ENCODE assay signal across 7 cellular contexts in the genomic region with DNA sequence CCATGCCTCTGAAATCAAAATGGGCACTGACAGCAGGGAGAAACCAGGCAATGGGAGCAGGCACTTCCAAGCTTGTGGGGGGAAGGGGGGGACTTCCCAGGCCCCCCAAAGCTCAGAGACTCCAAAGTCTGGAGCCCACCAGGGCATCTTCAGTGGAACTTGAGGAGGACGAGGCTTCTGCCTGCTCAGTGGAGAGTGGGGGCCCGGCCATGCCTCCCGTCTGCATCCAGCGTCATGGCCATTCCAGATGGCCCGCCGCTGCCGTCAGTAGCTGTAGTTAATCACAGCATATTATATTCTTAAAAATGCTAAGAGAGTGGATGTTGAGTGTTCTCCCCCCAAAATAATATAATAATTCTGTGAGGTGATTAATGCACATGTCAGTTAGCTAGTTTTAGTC.
"Had no signal": no experiment of that assay in that cellular context is flagged by ENCODE, and none has a peak within 500 bp of the region (broad histone marks: within the 10 kb centered on the region; RNA-seq: fewer than 3 reads in every experiment).

No MANE protein-coding gene starts in this region.

- H3K27ac Mint-ChIP-seq: IgD-negative memory B cell had no signal

- H3K4me3 ChIP-seq: K562 had no signal

- H3K27ac ChIP-seq: HL-60 had no signal

- DNase-seq: IMR-90, KBM-7 had no signal

- ATAC-seq: HepG2, K562 had no signal

- FAIRE-seq: HepG2, HTR-8/SVneo, K562 had no signal

- H3K36me3 Mint-ChIP-seq: IgD-negative memory B cell had no signal

- H3K27me3 Mint-ChIP-seq: IgD-negative memory B cell had no signal

- H3K4me3 Mint-ChIP-seq: IgD-negative memory B cell had no signal
